In genomic region chr16:55717326-55717725, GRCh38 we compare ENCODE assay signal across 21 cellular contexts.
A peak's percentile ranks its signal among the peaks of the same experiment; 100 is the strongest.
DNase-seq lines count a peak whose midpoint lies in the region; ATAC-seq, FAIRE-seq and TF ChIP-seq lines count a peak whose summit lies in the region.
"Had no signal": no experiment of that assay in that cellular context is flagged by ENCODE, and none has a peak within 500 bp of the region (broad histone marks: within the 10 kb centered on the region; RNA-seq: fewer than 3 reads in every experiment).

No MANE protein-coding gene starts in this region.

- no peak overlapping the region for H3K27ac Mint-ChIP-seq in osteocyte (ENCODE audit: unreplicated experiment)
- H3K27ac Mint-ChIP-seq: B cell; CD4-positive, alpha-beta T cell; CD8-positive, alpha-beta T cell had no signal

- H3K9ac ChIP-seq in kidney (ENCODE audit: low read length in 2 of 2) = no peak overlapping the region
- H3K9ac ChIP-seq: BLaER1 treated with 17β-estradiol and CSF1 and Interleukin-3, amounts not matched to agents 10 nM and 100 nM had no signal

- H3K4me1 Mint-ChIP-seq in osteocyte (ENCODE audit: unreplicated experiment) = no peaks in the 10 kb centered on the region
- H3K4me1 Mint-ChIP-seq: B cell had no signal

- H3K4me3 ChIP-seq in right atrium auricular region (no peak overlapping the region), coronary artery (no peak overlapping the region), kidney (ENCODE audit: low read length in 2 of 2) (no peak overlapping the region)
- H3K4me3 ChIP-seq: A549; BLaER1 treated with 17β-estradiol and CSF1 and Interleukin-3, amounts not matched to agents 10 nM and 100 nM had no signal

- H3K4me1 ChIP-seq in right atrium auricular region = no peaks in the 10 kb centered on the region
- H3K4me1 ChIP-seq in kidney (ENCODE audit: control insufficient read depth in 1 of 2, insufficient read depth in 1 of 2, low read depth in 1 of 2, low read length in 2 of 2) = no peaks in the 10 kb centered on the region
- H3K4me1 ChIP-seq: A549; BLaER1 treated with 17β-estradiol and CSF1 and Interleukin-3, amounts not matched to agents 10 nM and 100 nM; Caco-2 had no signal

- FAIRE-seq in kidney (lab: Jason Lieb, UNC) = no peak
- FAIRE-seq: A549, D721Med, G401.6, GM12891, GM19239 had no signal

- no peaks in the 10 kb centered on the region for H3K36me3 ChIP-seq in right atrium auricular region
- no peaks in the 10 kb centered on the region for H3K36me3 ChIP-seq in kidney (ENCODE audit: control insufficient read depth in 1 of 2, insufficient read depth in 2 of 2, low read length in 2 of 2)
- H3K36me3 ChIP-seq: BLaER1 treated with 17β-estradiol and CSF1 and Interleukin-3, amounts not matched to agents 10 nM and 100 nM had no signal

- H3K27me3 ChIP-seq in right atrium auricular region = no peaks in the 10 kb centered on the region
- H3K27me3 ChIP-seq: BLaER1 treated with 17β-estradiol and CSF1 and Interleukin-3, amounts not matched to agents 10 nM and 100 nM had no signal

- ATAC-seq in left ventricle myocardium superior = no peak
- ATAC-seq: A549; CD8-positive, alpha-beta T cell had no signal

- intact Hi-C loops in left ventricle myocardium superior (cut with micrococcal nuclease) (no loop called here), kidney (cut with DNase I) (no loop called here)

- H3K27me3 Mint-ChIP-seq in osteocyte (ENCODE audit: unreplicated experiment) = peaks cover 16% of the 10 kb centered on the region

- no peak overlapping the region for H3K27ac ChIP-seq in right atrium auricular region
- no peak overlapping the region for H3K27ac ChIP-seq in coronary artery
- H3K27ac ChIP-seq in kidney (ENCODE audit: low read depth in 2 of 2, low read length in 2 of 2) = no peak overlapping the region
- H3K27ac ChIP-seq: A549; BLaER1 treated with 17β-estradiol and CSF1 and Interleukin-3, amounts not matched to agents 10 nM and 100 nM; C4-2B had no signal

- DNase-seq in right atrium auricular region (ENCODE audit: low spot score) = peak; percentile 4
- no peak for DNase-seq in left ventricle myocardium superior
- peak; percentile 29 for DNase-seq in coronary artery (ENCODE audit: low spot score)
- peak; percentile 64 for DNase-seq in osteocyte (ENCODE audit: extremely low spot score, unreplicated experiment)
- DNase-seq in kidney = no peak
- DNase-seq: 8988T; AML-193; Caco-2; Calu3; CD4-positive, alpha-beta T cell; CD8-positive, alpha-beta T cell; DMS79 treated with DMSO at 0.1 percent for 48 hours; GF-D8 had no signal

- H3K9me3 ChIP-seq in right atrium auricular region (no peaks in the 10 kb centered on the region), kidney (ENCODE audit: control insufficient read depth in 1 of 2, low read length in 2 of 2) (no peaks in the 10 kb centered on the region)
- H3K9me3 ChIP-seq: A549 had no signal

- H3K36me3 Mint-ChIP-seq in osteocyte (ENCODE audit: unreplicated experiment) = no peaks in the 10 kb centered on the region
- H3K36me3 Mint-ChIP-seq: CD8-positive, alpha-beta T cell had no signal

- H3K9me3 Mint-ChIP-seq in osteocyte (ENCODE audit: unreplicated experiment) = no peaks in the 10 kb centered on the region
- H3K9me3 Mint-ChIP-seq: CD4-positive, alpha-beta T cell had no signal

- no peak overlapping the region for H3K4me3 Mint-ChIP-seq in osteocyte (ENCODE audit: unreplicated experiment)
- H3K4me3 Mint-ChIP-seq: B cell; CD4-positive, alpha-beta T cell; CD8-positive, alpha-beta T cell had no signal

- TF ChIP-seq CTCF in right atrium auricular region (IDR thresholded peaks at IDR 0.05) (no peak), coronary artery (IDR thresholded peaks at IDR 0.05) (no peak), osteocyte (IDR thresholded peaks at IDR 0.05) (no peak), kidney (IDR thresholded peaks at IDR 0.05; ENCODE audit: borderline replicate concordance, extremely low read depth, insufficient read depth) (no peak)

Comparison
In these comparisons a context has a peak if more than half of its experiments do, and no peak if none do; other contexts are left out.
1. DNase-seq: peak in right atrium auricular region (single experiment), coronary artery (single experiment) and osteocyte (single experiment); none in left ventricle myocardium superior (single experiment) and kidney (single experiment).